ENCODE assay signal across 19 cellular contexts in the genomic region with DNA sequence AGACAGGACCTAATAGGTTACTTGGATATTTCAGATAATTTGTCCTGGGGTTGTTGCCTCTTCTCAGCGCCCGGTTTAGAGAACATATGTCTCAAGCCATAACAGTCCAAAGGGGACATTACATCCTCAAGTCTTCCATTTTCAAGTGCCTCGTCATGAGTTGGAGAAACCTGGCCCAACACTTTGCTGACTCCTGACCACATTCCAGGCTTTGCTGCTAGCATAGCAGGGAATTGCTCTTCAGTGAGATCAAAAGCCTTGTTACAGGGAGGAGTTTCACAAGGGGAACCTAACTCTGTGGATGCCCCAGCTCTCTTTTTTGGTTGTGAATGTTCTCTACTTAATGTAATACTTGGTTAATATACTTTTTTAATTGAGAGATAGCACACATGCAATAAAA. TPM values are rescaled to one million over a fixed set of nuclear protein-coding genes. Genes with fewer than 3 reads are reported as not detected.
A peak's percentile ranks its signal among the peaks of the same experiment; 100 is the strongest.
DNase-seq lines count a peak whose midpoint lies in the region; ATAC-seq and TF ChIP-seq lines count a peak whose summit lies in the region.
"Had no signal": no experiment of that assay in that cellular context is flagged by ENCODE, and none has a peak within 500 bp of the region (broad histone marks: within the 10 kb centered on the region; RNA-seq: fewer than 3 reads in every experiment).

No MANE protein-coding gene starts in this region.

- no peak for ATAC-seq in IMR-90 (ENCODE audit: low read depth)
- ATAC-seq in GM18505 (IDR thresholded peaks at IDR 0.05; ENCODE audit: unreplicated experiment): no peak
- ATAC-seq: activated CD4-positive, CD25-positive, alpha-beta regulatory T cell treated with anti-CD3 and anti-CD28 coated beads, Interleukin-2, amount 50 U/mL, for 24 hours; activated CD8-positive, alpha-beta memory T cell treated with anti-CD3 and anti-CD28 coated beads, Interleukin-2, amount 10 ng/mL, durations not matched to agents 7 days and 5 days; gastrocnemius medialis; stimulated activated memory B cell treated with anti-CD40 and anti-IgM and Interleukin-4, amounts not matched to agents 10 μg/mL and 1 μg/mL and 100 μg/mL, for 72 hours; T-helper 17 cell had no signal

- H2BK20ac ChIP-seq in IMR-90 (ENCODE audit: low read depth, low read length): no peak overlapping the region

- no peak overlapping the region for H2BK120ac ChIP-seq in IMR-90 (ENCODE audit: low read depth, low read length)

- TF ChIP-seq CTCF in IMR-90 (conservative IDR thresholded peaks at IDR 0.05; ENCODE audit: low read depth, low read length) (no peak), cardiac fibroblast (IDR thresholded peaks at IDR 0.05; ENCODE audit: low read depth, low read length) (no peak), neural progenitor cell (IDR thresholded peaks at IDR 0.05) (no peak), vagina (IDR thresholded peaks at IDR 0.05) (no peak), progenitor cell of endocrine pancreas (IDR thresholded peaks at IDR 0.05; ENCODE audit: unreplicated experiment) (no peak)

- H4K20me1 ChIP-seq in IMR-90 (ENCODE audit: insufficient read depth, low read length) (no peaks in the 10 kb centered on the region), neural progenitor cell (ENCODE audit: low read depth) (no peaks in the 10 kb centered on the region)

- TF ChIP-seq POLR2A in IMR-90 (IDR thresholded peaks at IDR 0.05; ENCODE audit: low read depth, low read length) (no peak), GM18505 (IDR thresholded peaks at IDR 0.05; ENCODE audit: borderline replicate concordance, extremely low read depth, insufficient read depth, insufficient read length) (no peak), vagina (IDR thresholded peaks at IDR 0.05) (no peak)

- H3K4ac ChIP-seq in IMR-90 (ENCODE audit: low read depth, low read length): no peak overlapping the region

- peak; percentile 42 for DNase-seq in IMR-90
- DNase-seq in cardiac fibroblast (ENCODE audit: low read depth in 2 of 2): peak; percentile 53 to 60
- peak; percentile 36 for DNase-seq in neural progenitor cell (ENCODE audit: low spot score)
- no peak for DNase-seq in vagina (ENCODE audit: extremely low spot score in 2 of 2)
- DNase-seq in progenitor cell of endocrine pancreas (ENCODE audit: low spot score, unreplicated experiment): no peak
- DNase-seq: activated CD8-positive, alpha-beta memory T cell treated with anti-CD3 and anti-CD28 coated beads, Interleukin-2, amount 10 ng/mL, durations not matched to agents 7 days and 5 days; activated naive CD4-positive, alpha-beta T cell; effector CD8-positive, alpha-beta T cell; gastrocnemius medialis; mammary epithelial cell; NCI-H1092; NCI-H2171; Right ventricle myocardium superior; T-helper 17 cell; uterus had no signal

- H3K27me3 ChIP-seq in IMR-90 (ENCODE audit: control insufficient read depth, insufficient read depth, low read length) (no peaks in the 10 kb centered on the region), neural progenitor cell (no peaks in the 10 kb centered on the region), vagina (no peaks in the 10 kb centered on the region)
- H3K27me3 ChIP-seq: breast epithelium, uterus had no signal

- H3K9me3 ChIP-seq in IMR-90 (ENCODE audit: control insufficient read depth, insufficient read depth, low read length) (no peaks in the 10 kb centered on the region), neural progenitor cell (ENCODE audit: low read depth) (no peaks in the 10 kb centered on the region), vagina (no peaks in the 10 kb centered on the region)
- H3K9me3 ChIP-seq: breast epithelium, gastrocnemius medialis, uterus had no signal

- no peak overlapping the region for H4K8ac ChIP-seq in IMR-90 (ENCODE audit: low read depth in 2 of 2, low read length in 2 of 2)

- H2AK5ac ChIP-seq in IMR-90 (ENCODE audit: low read depth, low read length): no peak overlapping the region

- no peak overlapping the region for H2BK15ac ChIP-seq in IMR-90 (ENCODE audit: low read depth, low read length)

- H3K4me1 ChIP-seq in IMR-90 (ENCODE audit: control insufficient read depth, insufficient read depth, low read length) (peaks cover 10% of the 10 kb centered on the region), neural progenitor cell (peaks cover 21% of the 10 kb centered on the region), vagina (peaks cover 15% of the 10 kb centered on the region)

- H3K27me3 Mint-ChIP-seq in neural progenitor cell (ENCODE audit: insufficient read depth, low read depth) (peaks cover 2% of the 10 kb centered on the region), progenitor cell of endocrine pancreas (peaks cover 16% of the 10 kb centered on the region)

- H2AFZ ChIP-seq in IMR-90 (replicated peaks; ENCODE audit: low read length, poor library complexity) (peak overlapping the region; percentile 78), neural progenitor cell (replicated peaks) (peak overlapping the region; percentile 70)

- H3K9ac ChIP-seq in IMR-90 (ENCODE audit: low read depth, low read length): no peak overlapping the region
- no peak overlapping the region for H3K9ac ChIP-seq in neural progenitor cell

- dilution Hi-C loops in IMR-90 (cut with HindIII; ENCODE audit: low sequenced_read_pairs, unreplicated experiment): no loop called here

- POLR2A ChIA-PET in IMR-90 (lab: Charles Lee; ENCODE audit: unreplicated experiment): no interaction called here

- H3K4me1 Mint-ChIP-seq in neural progenitor cell (peaks cover 32% of the 10 kb centered on the region), progenitor cell of endocrine pancreas (ENCODE audit: low read depth) (no peaks in the 10 kb centered on the region)

- H3K18ac ChIP-seq in IMR-90 (ENCODE audit: low read depth, low read length): no peak overlapping the region

- H3K56ac ChIP-seq in IMR-90 (ENCODE audit: extremely low read depth, insufficient read depth, low read length): no peak overlapping the region

- H3K36me3 Mint-ChIP-seq in neural progenitor cell (no peaks in the 10 kb centered on the region), progenitor cell of endocrine pancreas (ENCODE audit: insufficient read depth) (no peaks in the 10 kb centered on the region)
- H3K36me3 Mint-ChIP-seq: activated CD8-positive, alpha-beta memory T cell treated with anti-CD3 and anti-CD28 coated beads, Interleukin-2, amount 10 ng/mL, durations not matched to agents 7 days and 5 days; stimulated activated memory B cell treated with anti-CD40 and anti-IgM and Interleukin-4, amounts not matched to agents 10 μg/mL and 1 μg/mL and 100 μg/mL, for 72 hours had no signal

- no peak overlapping the region for H2AK9ac ChIP-seq in IMR-90 (replicated peaks; ENCODE audit: low read depth, low read length, poor library complexity)

- H4K91ac ChIP-seq in IMR-90 (ENCODE audit: insufficient read depth, low read depth, low read length): no peak overlapping the region

- H3K9me1 ChIP-seq in IMR-90 (ENCODE audit: insufficient read depth, low read length): peaks cover 11% of the 10 kb centered on the region

- H3K27ac ChIP-seq in IMR-90 (ENCODE audit: insufficient read depth, low read length): no peak overlapping the region
- peak overlapping the region; percentile 44 for H3K27ac ChIP-seq in neural progenitor cell
- no peak overlapping the region for H3K27ac ChIP-seq in vagina
- H3K27ac ChIP-seq: gastrocnemius medialis had no signal

- H3K27ac Mint-ChIP-seq in neural progenitor cell: peak overlapping the region; percentile 17
- no peak overlapping the region for H3K27ac Mint-ChIP-seq in progenitor cell of endocrine pancreas
- H3K27ac Mint-ChIP-seq: activated CD8-positive, alpha-beta memory T cell treated with anti-CD3 and anti-CD28 coated beads, Interleukin-2, amount 10 ng/mL, durations not matched to agents 7 days and 5 days; stimulated activated memory B cell treated with anti-CD40 and anti-IgM and Interleukin-4, amounts not matched to agents 10 μg/mL and 1 μg/mL and 100 μg/mL, for 72 hours; T-helper 17 cell had no signal

- H3K4me3 Mint-ChIP-seq in neural progenitor cell (no peak overlapping the region), progenitor cell of endocrine pancreas (ENCODE audit: low read depth) (no peak overlapping the region)
- H3K4me3 Mint-ChIP-seq: activated CD8-positive, alpha-beta memory T cell treated with anti-CD3 and anti-CD28 coated beads, Interleukin-2, amount 10 ng/mL, durations not matched to agents 7 days and 5 days; stimulated activated memory B cell treated with anti-CD40 and anti-IgM and Interleukin-4, amounts not matched to agents 10 μg/mL and 1 μg/mL and 100 μg/mL, for 72 hours; T-helper 17 cell had no signal

- H3K4me3 ChIP-seq in IMR-90 (ENCODE audit: insufficient read depth, low read depth, low read length): no peak overlapping the region
- H3K4me3 ChIP-seq in cardiac fibroblast (replicated peaks in 1 of 2; ENCODE audit: low read depth in 2 of 2, low read length in 2 of 2): no peak overlapping the region
- no peak overlapping the region for H3K4me3 ChIP-seq in neural progenitor cell
- H3K4me3 ChIP-seq in vagina: no peak overlapping the region
- H3K4me3 ChIP-seq: breast epithelium, gastrocnemius medialis, uterus had no signal

- peaks cover 4 to 8% of the 10 kb centered on the region in 2 experiments for H3K79me1 ChIP-seq in IMR-90 (ENCODE audit: low read depth in 1 of 2, low read length in 2 of 2)

- WGBS in IMR-90 (ENCODE audit: extremely low coverage in 2 of 2, insufficient read length in 1 of 2), 2 experiments: no CpG with 5 or more reads among the region's 3 CpGs

- H3K9me3 Mint-ChIP-seq in neural progenitor cell (no peaks in the 10 kb centered on the region), progenitor cell of endocrine pancreas (ENCODE audit: low read depth) (no peaks in the 10 kb centered on the region)
- H3K9me3 Mint-ChIP-seq: stimulated activated memory B cell treated with anti-CD40 and anti-IgM and Interleukin-4, amounts not matched to agents 10 μg/mL and 1 μg/mL and 100 μg/mL, for 72 hours had no signal

- peaks cover 19% of the 10 kb centered on the region for H3F3A ChIP-seq in neural progenitor cell (ENCODE audit: low read depth)

- no peak overlapping the region for H3K14ac ChIP-seq in IMR-90 (replicated peaks; ENCODE audit: low read depth, low read length)

- H3K23ac ChIP-seq in IMR-90 (ENCODE audit: low read depth, low read length): no peak overlapping the region

- CTCF ChIA-PET in IMR-90 (lab: Yijun Ruan, JAX): no interaction called here

- no peaks in the 10 kb centered on the region for H3K79me2 ChIP-seq in neural progenitor cell (ENCODE audit: low read depth)

- no TSS peak for BruUV-seq in IMR-90 (replicated peaks; lab: Mats Ljungman, UMichigan)

- in situ Hi-C loops in IMR-90 (cut with MboI; ENCODE audit: low sequenced_read_pairs): no loop called here

- H3K36me3 ChIP-seq in IMR-90 (ENCODE audit: control insufficient read depth, insufficient read depth, low read length) (no peaks in the 10 kb centered on the region), neural progenitor cell (no peaks in the 10 kb centered on the region), vagina (no peaks in the 10 kb centered on the region)
- H3K36me3 ChIP-seq: breast epithelium, gastrocnemius medialis, uterus had no signal

- no peak for TF ChIP-seq RAD21 in IMR-90 (IDR thresholded peaks at IDR 0.05; ENCODE audit: low read length)

- intact Hi-C loops in IMR-90 (cut with micrococcal nuclease): loop anchor here (5.0 kb wide), 2 partner anchors 36 to 61 kb away; no protein-coding TSS in a partner anchor
- intact Hi-C loops in vagina (cut with DNase I): no loop called here

- no peak overlapping the region for H2BK5ac ChIP-seq in IMR-90 (ENCODE audit: low read depth, low read length, poor library complexity, severe bottlenecking)

- H3K4me2 ChIP-seq in IMR-90 (ENCODE audit: low read depth, low read length) (no peak overlapping the region), neural progenitor cell (peak overlapping the region; percentile 46)

- H4K5ac ChIP-seq in IMR-90 (ENCODE audit: low read depth, low read length): no peak overlapping the region

RNA-seq across cellular contexts. Expression of gene MMP19, which starts 8.2 kb away (rescaled TPM):
- 8.6 and 9.9 TPM in 2 replicates for total RNA-seq in IMR-90 (2012; rRNA removed)
- polyA plus RNA-seq in IMR-90 (2012; rRNA removed): 34.3 and 34.7 TPM in 2 replicates
- 22.3 and 24.0 TPM in 2 replicates for polyA plus RNA-seq in IMR-90 (2012; cell fraction: cytosol; rRNA removed)
- polyA plus RNA-seq in IMR-90 (2012; cell fraction: nucleus; rRNA removed; ENCODE audit: low replicate concordance): 56.9 and 100 TPM in 2 replicates
- 0.13 and 0.28 TPM in 2 replicates for total RNA-seq in neural progenitor cell (ENCODE audit: low replicate concordance)
- 21.6 TPM for total RNA-seq in vagina
- total RNA-seq in progenitor cell of endocrine pancreas: 0.62 and 0.89 TPM in 2 replicates
- total RNA-seq: activated CD8-positive, alpha-beta memory T cell treated with anti-CD3 and anti-CD28 coated beads, Interleukin-2, amount 10 ng/mL, durations not matched to agents 7 days and 5 days; T-helper 17 cell had no signal

RNA-seq across cellular contexts. Expression of gene DNAJC14, which starts 21.5 kb away (rescaled TPM):
- total RNA-seq in IMR-90 (2012; rRNA removed) (56.3 and 56.9 TPM in 2 replicates), neural progenitor cell (ENCODE audit: low replicate concordance) (29.9 and 39.9 TPM in 2 replicates), vagina (29.2 TPM), progenitor cell of endocrine pancreas (37.6 and 38.6 TPM in 2 replicates)
- 13.3 and 19.8 TPM in 2 replicates for polyA plus RNA-seq in IMR-90 (2012; rRNA removed)
- polyA plus RNA-seq in IMR-90 (2012; cell fraction: cytosol; rRNA removed): 10.2 and 10.5 TPM in 2 replicates
- 3.8 and 6.8 TPM in 2 replicates for polyA plus RNA-seq in IMR-90 (2012; cell fraction: nucleus; rRNA removed; ENCODE audit: low replicate concordance)

RNA-seq across cellular contexts. Expression of gene ORMDL2, which starts 33.1 kb away (rescaled TPM):
- total RNA-seq in IMR-90 (2012; rRNA removed) (20.4 and 23.3 TPM in 2 replicates), neural progenitor cell (ENCODE audit: low replicate concordance) (12.5 and 16.0 TPM in 2 replicates), vagina (9.8 TPM), progenitor cell of endocrine pancreas (36.5 and 40.5 TPM in 2 replicates)
- polyA plus RNA-seq in IMR-90 (2012; rRNA removed): 38.6 and 39.7 TPM in 2 replicates
- 21.1 and 27.5 TPM in 2 replicates for polyA plus RNA-seq in IMR-90 (2012; cell fraction: cytosol; rRNA removed)
- polyA plus RNA-seq in IMR-90 (2012; cell fraction: nucleus; rRNA removed; ENCODE audit: low replicate concordance): 7.7 and 16.1 TPM in 2 replicates

RNA-seq across cellular contexts. Expression of gene SARNP, which starts 33.4 kb away (rescaled TPM):
- total RNA-seq in IMR-90 (2012; rRNA removed) (46.8 and 132 TPM in 2 replicates), neural progenitor cell (ENCODE audit: low replicate concordance) (166 and 266 TPM in 2 replicates), vagina (33.1 TPM), progenitor cell of endocrine pancreas (85.7 and 91.0 TPM in 2 replicates)
- polyA plus RNA-seq in IMR-90 (2012; rRNA removed): 99.6 and 103 TPM in 2 replicates
- polyA plus RNA-seq in IMR-90 (2012; cell fraction: cytosol; rRNA removed): 11.6 and 29.4 TPM in 2 replicates
- 3.7 and 41.2 TPM in 2 replicates for polyA plus RNA-seq in IMR-90 (2012; cell fraction: nucleus; rRNA removed; ENCODE audit: low replicate concordance)

Comparison
In these comparisons a context has a peak if more than half of its experiments do, and no peak if none do; other contexts are left out.
1. DNase-seq: peak in IMR-90 (single experiment), cardiac fibroblast (2 of 2) and neural progenitor cell (single experiment); none in vagina (0 of 2) and progenitor cell of endocrine pancreas (single experiment).